In genomic region chr14:23035303-23036164, GRCh38 we compare ENCODE assay signal across 9 cellular contexts. TPM values are rescaled to one million over a fixed set of nuclear protein-coding genes. Genes with fewer than 3 reads are reported as not detected.
DNase-seq lines count a peak whose midpoint lies in the region; ATAC-seq and TF ChIP-seq lines count a peak whose summit lies in the region.
"Had no signal": no experiment of that assay in that cellular context is flagged by ENCODE, and none has a peak within 500 bp of the region (broad histone marks: within the 10 kb centered on the region; RNA-seq: fewer than 3 reads in every experiment).

No MANE protein-coding gene starts in this region.

- peak overlapping the region; percentile 98 for H3K9ac ChIP-seq in skeletal muscle satellite cell (ENCODE audit: low read depth, low read length)

- peaks cover 25% of the 10 kb centered on the region for H3K36me3 Mint-ChIP-seq in activated CD4-positive, alpha-beta memory T cell treated with anti-CD3 and anti-CD28 coated beads for 36 hours
- H3K36me3 Mint-ChIP-seq in glutamatergic neuron (ENCODE audit: unreplicated experiment), result peaks cover 7% of the 10 kb centered on the region

- H3K27me3 ChIP-seq in HAP-1 (ENCODE audit: low read depth), result no peaks in the 10 kb centered on the region
- no peaks in the 10 kb centered on the region for H3K27me3 ChIP-seq in skeletal muscle satellite cell (ENCODE audit: control insufficient read depth, insufficient read depth, low read length)

- peak overlapping the region; percentile 80 for H3K4me2 ChIP-seq in skeletal muscle satellite cell (ENCODE audit: low read length)

- POLR2A ChIA-PET in activated CD4-positive, alpha-beta memory T cell treated with anti-CD3 and anti-CD28 coated beads for 36 hours (lab: Charles Lee), result interaction anchor here (1.0 to 3.9 kb wide), 2 partner anchors 29 to 49 kb away, joined by 4 to 37 read pairs; no protein-coding TSS in a partner anchor

- no peak for ATAC-seq in HG02938 (IDR thresholded peaks at IDR 0.05; ENCODE audit: unreplicated experiment)

- H3K4me3 Mint-ChIP-seq in activated CD4-positive, alpha-beta memory T cell treated with anti-CD3 and anti-CD28 coated beads for 36 hours, result peak overlapping the region; percentile 95
- peak overlapping the region; percentile 88 for H3K4me3 Mint-ChIP-seq in glutamatergic neuron (ENCODE audit: unreplicated experiment)

- H3K36me3 ChIP-seq in HAP-1 (replicated peaks) (peaks cover 35% of the 10 kb centered on the region), skeletal muscle satellite cell (ENCODE audit: insufficient read depth, low read length) (peaks cover 17% of the 10 kb centered on the region)

- peak overlapping the region; percentile 88 for H3K4me3 ChIP-seq in HAP-1
- peak overlapping the region; percentile 89 for H3K4me3 ChIP-seq in skeletal muscle satellite cell (ENCODE audit: low read length)

- TF ChIP-seq CTCF in glutamatergic neuron (IDR thresholded peaks at IDR 0.05; ENCODE audit: partially characterized antibody, unreplicated experiment), result no peak

- no peaks in the 10 kb centered on the region for H3K9me3 Mint-ChIP-seq in activated CD4-positive, alpha-beta memory T cell treated with anti-CD3 and anti-CD28 coated beads for 36 hours
- peaks cover 5% of the 10 kb centered on the region for H3K9me3 Mint-ChIP-seq in glutamatergic neuron (ENCODE audit: unreplicated experiment)

- no peak for DNase-seq in HAP-1 (ENCODE audit: low spot score in 2 of 2)
- no peak for DNase-seq in activated CD4-positive, alpha-beta memory T cell treated with anti-CD3 and anti-CD28 coated beads for 36 hours
- no peak for DNase-seq in glutamatergic neuron
- no peak for DNase-seq in HUDEP-2 (lab: John Stamatoyannopoulos, UW; ENCODE audit: unreplicated experiment in 76 of 76)
- no peak for DNase-seq in ecto neural progenitor cell (ENCODE audit: low spot score)
- no peak for DNase-seq in Kasumi-1 (lab: John Stamatoyannopoulos, UW)
- DNase-seq: hippocampal formation had no signal

- H3K4me1 ChIP-seq in HAP-1, result peaks cover 9% of the 10 kb centered on the region
- peaks cover 18% of the 10 kb centered on the region for H3K4me1 ChIP-seq in skeletal muscle satellite cell (ENCODE audit: control insufficient read depth, insufficient read depth, low read length)

- in situ Hi-C loops in HAP-1 (cut with MboI; ENCODE audit: low sequenced_read_pairs), result no loop called here

- peaks cover 28% of the 10 kb centered on the region for H3K4me1 Mint-ChIP-seq in activated CD4-positive, alpha-beta memory T cell treated with anti-CD3 and anti-CD28 coated beads for 36 hours (ENCODE audit: low read depth)
- H3K4me1 Mint-ChIP-seq in glutamatergic neuron (ENCODE audit: low read depth, unreplicated experiment), result peaks cover 14% of the 10 kb centered on the region

- H3K27ac Mint-ChIP-seq in activated CD4-positive, alpha-beta memory T cell treated with anti-CD3 and anti-CD28 coated beads for 36 hours, result peak overlapping the region; percentile 95
- H3K27ac Mint-ChIP-seq in glutamatergic neuron (ENCODE audit: unreplicated experiment), result peak overlapping the region; percentile 98

- CTCF ChIA-PET in activated CD4-positive, alpha-beta memory T cell treated with anti-CD3 and anti-CD28 coated beads for 36 hours (lab: Charles Lee), result interaction anchor here (2.1 to 2.6 kb wide), 2 partner anchors 33 to 53 kb away, joined by 4 to 10 read pairs; no protein-coding TSS in a partner anchor

- no peaks in the 10 kb centered on the region for H3K27me3 Mint-ChIP-seq in activated CD4-positive, alpha-beta memory T cell treated with anti-CD3 and anti-CD28 coated beads for 36 hours
- peaks cover 6% of the 10 kb centered on the region for H3K27me3 Mint-ChIP-seq in glutamatergic neuron (ENCODE audit: unreplicated experiment)

- intact Hi-C loops in activated CD4-positive, alpha-beta memory T cell treated with anti-CD3 and anti-CD28 coated beads for 36 hours (cut with micrococcal nuclease), result loop anchor here (1.0 to 2.0 kb wide), 3 partner anchors 21 to 1525 kb away; partner anchors contain the start of gene METTL3

- no peaks in the 10 kb centered on the region for H3K9me3 ChIP-seq in HAP-1
- H3K9me3 ChIP-seq in skeletal muscle satellite cell (replicated peaks; ENCODE audit: low read length), result no peaks in the 10 kb centered on the region

RNA-seq across cellular contexts. Expression of gene PSMB5, which starts 0.8 kb away (rescaled TPM):
- 100 to 1,000 TPM; 116 to 119 TPM for total RNA-seq in activated CD4-positive, alpha-beta memory T cell treated with anti-CD3 and anti-CD28 coated beads for 36 hours
- total RNA-seq in glutamatergic neuron (ENCODE audit: unreplicated experiment), result 289 TPM
- 194 and 215 TPM in 2 replicates for total RNA-seq in skeletal muscle satellite cell (2012; rRNA removed)

RNA-seq across cellular contexts. Expression of gene PSMB11, which starts 6.5 kb away (rescaled TPM):
- total RNA-seq in activated CD4-positive, alpha-beta memory T cell treated with anti-CD3 and anti-CD28 coated beads for 36 hours, result not detected
- total RNA-seq in glutamatergic neuron (ENCODE audit: unreplicated experiment), result not detected
- total RNA-seq in skeletal muscle satellite cell (2012; rRNA removed), result not detected in 2 replicates

RNA-seq across cellular contexts. Expression of gene CDH24, which starts 21.8 kb away (rescaled TPM):
- total RNA-seq in activated CD4-positive, alpha-beta memory T cell treated with anti-CD3 and anti-CD28 coated beads for 36 hours, result 1 to 10 TPM in 1 of 2 experiments, under 1 TPM in 1; 1.00 to 1.1 TPM
- 164 TPM for total RNA-seq in glutamatergic neuron (ENCODE audit: unreplicated experiment)
- total RNA-seq in skeletal muscle satellite cell (2012; rRNA removed), result 3.5 and 4.1 TPM in 2 replicates

RNA-seq across cellular contexts. Expression of gene C14orf93, which starts 25.6 kb away (rescaled TPM):
- 10 to 100 TPM in 1 of 2 experiments, 1 to 10 TPM in 1; 7.5 to 10.8 TPM for total RNA-seq in activated CD4-positive, alpha-beta memory T cell treated with anti-CD3 and anti-CD28 coated beads for 36 hours
- total RNA-seq in glutamatergic neuron (ENCODE audit: unreplicated experiment), result 12.1 TPM
- 2.8 and 3.3 TPM in 2 replicates for total RNA-seq in skeletal muscle satellite cell (2012; rRNA removed)

RNA-seq across cellular contexts. Expression of gene AJUBA, which starts 53.2 kb away (rescaled TPM):
- total RNA-seq in activated CD4-positive, alpha-beta memory T cell treated with anti-CD3 and anti-CD28 coated beads for 36 hours, result 1 to 10 TPM; 1.5 to 1.7 TPM
- total RNA-seq in glutamatergic neuron (ENCODE audit: unreplicated experiment), result 0.34 TPM
- total RNA-seq in skeletal muscle satellite cell (2012; rRNA removed), result 13.1 and 16.5 TPM in 2 replicates

Comparison
In these comparisons a context has a peak if more than half of its experiments do, and no peak if none do; other contexts are left out.
1. RNA of gene CDH24, which starts 21.8 kb away (total RNA-seq): 164 TPM in glutamatergic neuron (single experiment); 1.00 to 1.1 TPM in activated CD4-positive, alpha-beta memory T cell treated with anti-CD3 and anti-CD28 coated beads for 36 hours; every median in the first group is over 10 times any median in the second.